10 cellular contexts compared by ENCODE assay signal in genomic region chr14:100904307-100905019, GRCh38. TPM values are rescaled to one million over a fixed set of nuclear protein-coding genes. Genes with fewer than 3 reads are reported as not detected.
DNase-seq lines count a peak whose midpoint lies in the region; ATAC-seq, FAIRE-seq and TF ChIP-seq lines count a peak whose summit lies in the region.
"Had no signal": no experiment of that assay in that cellular context is flagged by ENCODE, and none has a peak within 500 bp of the region (broad histone marks: within the 10 kb centered on the region; RNA-seq: fewer than 3 reads in every experiment).

No MANE protein-coding gene starts in this region.

- ATAC-seq in HG03442 (IDR thresholded peaks at IDR 0.05; ENCODE audit: unreplicated experiment) (no peak), HG02973 (IDR thresholded peaks at IDR 0.05; ENCODE audit: unreplicated experiment) (no peak), esophagus mucosa (no peak)

- peaks cover 16% of the 10 kb centered on the region for H3K4me1 Mint-ChIP-seq in astrocyte (ENCODE audit: low read depth, unreplicated experiment)

- no peak overlapping the region for H2AFZ ChIP-seq in astrocyte (ENCODE audit: low read depth, low read length)

- peaks cover 7% of the 10 kb centered on the region for H3K27me3 ChIP-seq in astrocyte (ENCODE audit: insufficient read depth, low read length)

- no peak overlapping the region for H3K9ac ChIP-seq in astrocyte (ENCODE audit: low read length)

- peak; percentile 8 for DNase-seq in AG08396 (ENCODE audit: low spot score)
- DNase-seq in GM20000 (ENCODE audit: low spot score): peak; percentile 7
- DNase-seq in astrocyte (ENCODE audit: low read depth): no peak
- peak; percentile 64 for DNase-seq in iPS-NIHi11 (ENCODE audit: low spot score)
- DNase-seq in RPMI8226: no peak
- DNase-seq: activated CD4-positive, CD25-positive, alpha-beta regulatory T cell; NCI-H526 treated with DMSO at 0.1 percent for 48 hours had no signal

- no peak overlapping the region for H3K4me2 ChIP-seq in astrocyte (ENCODE audit: low read length)

- no peaks in the 10 kb centered on the region for H3K36me3 Mint-ChIP-seq in astrocyte (ENCODE audit: low read depth, unreplicated experiment)

- no peaks in the 10 kb centered on the region for H3K9me3 ChIP-seq in astrocyte (ENCODE audit: insufficient read depth, low read depth, low read length)

- no peak overlapping the region for H3K27ac ChIP-seq in astrocyte (ENCODE audit: low read depth, low read length)

- peaks cover 85% of the 10 kb centered on the region for H4K20me1 ChIP-seq in astrocyte (ENCODE audit: insufficient read depth, low read length)

- H3K79me2 ChIP-seq in astrocyte (ENCODE audit: insufficient read depth, low read length): no peaks in the 10 kb centered on the region

- peaks cover 54% of the 10 kb centered on the region for H3K27me3 Mint-ChIP-seq in astrocyte (ENCODE audit: low read depth, unreplicated experiment)

- H3K27ac Mint-ChIP-seq in astrocyte (ENCODE audit: unreplicated experiment): peak overlapping the region; percentile 87

- H3K4me3 Mint-ChIP-seq in astrocyte (ENCODE audit: unreplicated experiment): peak overlapping the region; percentile 83

- no peak for FAIRE-seq in astrocyte (lab: Jason Lieb, UNC)

- TF ChIP-seq CTCF in GM20000 (IDR thresholded peaks at IDR 0.05; ENCODE audit: extremely low read depth, missing control alignments) (no peak), astrocyte (IDR thresholded peaks at IDR 0.05; ENCODE audit: insufficient read depth, low read depth, low read length) (no peak)

- H3K4me1 ChIP-seq in astrocyte (ENCODE audit: insufficient read depth, low read length): no peaks in the 10 kb centered on the region

- H3K36me3 ChIP-seq in astrocyte (ENCODE audit: insufficient read depth, low read length): peaks cover 28% of the 10 kb centered on the region

- H3K9me3 Mint-ChIP-seq in astrocyte (ENCODE audit: unreplicated experiment): no peaks in the 10 kb centered on the region

- H3K4me3 ChIP-seq in astrocyte (ENCODE audit: insufficient read depth, low read depth, low read length): no peak overlapping the region

RNA-seq across cellular contexts. Expression of gene RTL1, which starts 0.9 kb away (rescaled TPM):
- total RNA-seq in astrocyte: 0.18 and 0.31 TPM in 2 replicates
- not detected for total RNA-seq in esophagus mucosa

Comparison
In these comparisons a context has a peak if more than half of its experiments do, and no peak if none do; other contexts are left out.
1. DNase-seq: peak in AG08396 (single experiment), GM20000 (single experiment) and iPS-NIHi11 (single experiment); none in astrocyte (single experiment) and RPMI8226 (single experiment).